In the genomic region with DNA sequence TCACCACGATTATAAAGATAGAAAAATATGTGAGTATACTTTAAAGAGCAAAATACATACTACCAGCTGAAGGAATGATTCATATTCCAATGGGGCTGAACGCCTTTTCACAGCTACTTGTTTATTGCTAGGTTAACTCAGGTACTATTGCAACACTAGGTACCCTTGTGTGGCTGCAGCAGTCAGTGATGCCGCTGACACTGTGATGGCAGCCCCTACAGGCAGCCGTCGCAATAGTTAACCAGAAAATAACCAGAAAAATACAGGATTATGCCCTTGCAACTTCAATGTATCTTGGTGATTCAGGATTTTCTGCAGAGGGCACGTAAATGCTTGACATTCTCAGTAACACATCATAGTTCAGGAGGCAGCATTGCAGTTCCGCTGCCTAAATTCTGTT, we compare ENCODE assay signal across 16 cellular contexts. TPM values are rescaled to one million over a fixed set of nuclear protein-coding genes. Genes with fewer than 3 reads are reported as not detected.
A peak's percentile ranks its signal among the peaks of the same experiment; 100 is the strongest.
DNase-seq lines count a peak whose midpoint lies in the region; ATAC-seq, FAIRE-seq and TF ChIP-seq lines count a peak whose summit lies in the region.
"Had no signal": no experiment of that assay in that cellular context is flagged by ENCODE, and none has a peak within 500 bp of the region (broad histone marks: within the 10 kb centered on the region; RNA-seq: fewer than 3 reads in every experiment).

No MANE protein-coding gene starts in this region.

- H3K9me3 Mint-ChIP-seq in stimulated activated memory B cell treated with anti-CD40 and anti-IgM and Interleukin-4, amounts not matched to agents 10 μg/mL and 1 μg/mL and 100 μg/mL, for 72 hours = no peaks in the 10 kb centered on the region
- H3K9me3 Mint-ChIP-seq: activated naive CD8-positive, alpha-beta T cell treated with anti-CD3 and anti-CD28 coated beads, Interleukin-2, amount 10 ng/mL, durations not matched to agents 7 days and 5 days; CD8-positive, alpha-beta T cell had no signal

- H3K9me3 ChIP-seq in HEK293 (ENCODE audit: control insufficient read depth, insufficient read depth, low read depth, low read length) = no peaks in the 10 kb centered on the region
- H3K9me3 ChIP-seq in GM12878 (replicated peaks; ENCODE audit: control insufficient read depth, insufficient read depth, low read length) = no peaks in the 10 kb centered on the region; the same call in 2 of the 3 replicates
- H3K9me3 ChIP-seq: lower lobe of right lung had no signal

- H3K27ac ChIP-seq in HEK293 (ENCODE audit: extremely low read depth, low read depth, low read length) (no peak overlapping the region), GM12878 (ENCODE audit: control insufficient read depth, insufficient read depth) (no peak overlapping the region)
- H3K27ac ChIP-seq: lower lobe of right lung had no signal

- TF ChIP-seq RAD21 in GM12878 (IDR thresholded peaks at IDR 0.05; ENCODE audit: insufficient read depth, low read depth, low read length) = no peak

- no peak overlapping the region for H3K9ac ChIP-seq in GM12878 (ENCODE audit: control insufficient read depth, insufficient read depth, low read length)

- in situ Hi-C loops in GM12878 (cut with MboI) = no loop called here

- peaks cover 8 to 25% of the 10 kb centered on the region in 2 experiments for H3K27me3 ChIP-seq in GM12878 (replicated peaks in 1 of 2; ENCODE audit: control insufficient read depth in 2 of 2, insufficient read depth in 2 of 2, low read length in 1 of 2)

- no peak overlapping the region for H3K4me3 Mint-ChIP-seq in stimulated activated memory B cell treated with anti-CD40 and anti-IgM and Interleukin-4, amounts not matched to agents 10 μg/mL and 1 μg/mL and 100 μg/mL, for 72 hours

- DNase-seq in D341Med (ENCODE audit: low spot score) (peak; percentile 48), GM12878 (ENCODE audit: low read depth, low spot score) (no peak), left kidney (ENCODE audit: low read depth, low spot score) (peak; percentile 52), NK-92 (lab: John Stamatoyannopoulos, UW; ENCODE audit: unreplicated experiment) (no peak), hippocampal formation (lab: John Stamatoyannopoulos, UW) (no peak)
- no peak for DNase-seq in activated CD4-positive, alpha-beta T cell treated with anti-CD3 and anti-CD28 coated beads, Interleukin-2, amount 50 U/mL, for 4 hours
- DNase-seq: activated CD8-positive, alpha-beta memory T cell treated with anti-CD3 and anti-CD28 coated beads, Interleukin-2, amount 10 ng/mL, durations not matched to agents 7 days and 5 days; activated naive CD8-positive, alpha-beta T cell treated with anti-CD3 and anti-CD28 coated beads, Interleukin-2, amount 10 ng/mL, durations not matched to agents 7 days and 5 days; CD8-positive, alpha-beta T cell; head of caudate nucleus; lower lobe of right lung; stimulated activated CD4-positive, alpha-beta T cell treated with anti-CD3 and anti-CD28 coated beads, Interleukin-2, amount 100 ng/mL, for 48 hours; stimulated activated naive CD8-positive, alpha-beta T cell treated with anti-CD3 and anti-CD28 coated beads, Interleukin-15, Interleukin-2, amounts not matched to agents 100 U/mL and 50 U/mL, for 24 hours had no signal

- RAD21 ChIA-PET in GM12878 (lab: Charles Lee; ENCODE audit: unreplicated experiment) = no interaction called here

- POLR2A ChIA-PET in HEK293 (lab: Yijun Ruan, JAX) = no interaction called here
- POLR2A ChIA-PET in GM12878 (lab: Charles Lee) = no interaction called here

- CTCF ChIA-PET in HEK293 (lab: Yijun Ruan, JAX) (interaction anchor here (0.9 to 1.1 kb wide), 3 partner anchors 22 to 178 kb away, joined by 3 to 6 read pairs (median 4); no protein-coding TSS in a partner anchor), GM12878 (lab: Yijun Ruan, JAX) (interaction anchor here (1.2 kb wide), 1 partner anchor 14 kb away, joined by 3 read pairs; no protein-coding TSS in a partner anchor)

- TF ChIP-seq EP300 in GM12878 (IDR thresholded peaks at IDR 0.05; ENCODE audit: borderline replicate concordance in 1 of 2, control insufficient read depth in 1 of 2, low read depth in 2 of 2, low read length in 2 of 2) = no peak

- H2AFZ ChIP-seq in GM12878 (ENCODE audit: control insufficient read depth, low read depth, low read length) = no peak overlapping the region

- FAIRE-seq in GM12878 (lab: Jason Lieb, UNC) = no peak
- FAIRE-seq: TTC549 had no signal

- intact Hi-C loops in GM12878 (cut with micrococcal nuclease; ENCODE audit: unreplicated experiment) = no loop called here

- no peaks in the 10 kb centered on the region for H3K79me2 ChIP-seq in GM12878 (ENCODE audit: control insufficient read depth, insufficient read depth, low read length)

- peaks cover 51% of the 10 kb centered on the region for H3K27me3 Mint-ChIP-seq in stimulated activated memory B cell treated with anti-CD40 and anti-IgM and Interleukin-4, amounts not matched to agents 10 μg/mL and 1 μg/mL and 100 μg/mL, for 72 hours

- peaks cover 21% of the 10 kb centered on the region for H3K4me1 Mint-ChIP-seq in stimulated activated memory B cell treated with anti-CD40 and anti-IgM and Interleukin-4, amounts not matched to agents 10 μg/mL and 1 μg/mL and 100 μg/mL, for 72 hours

- H3K4me3 ChIP-seq in HEK293 (ENCODE audit: low read depth, low read length) = no peak overlapping the region
- H3K4me3 ChIP-seq in GM12878 = no peak overlapping the region

- peaks cover 7% of the 10 kb centered on the region; the same call in 1 of the 2 replicates for H3K4me1 ChIP-seq in HEK293 (ENCODE audit: control insufficient read depth, insufficient read depth, low read length)
- no peaks in the 10 kb centered on the region for H3K4me1 ChIP-seq in GM12878 (ENCODE audit: control insufficient read depth, insufficient read depth, low read length)

- TF ChIP-seq CTCF in HEK293 (tag by site-specific recombination; IDR thresholded peaks at IDR 0.05) (peak; percentile 28; the same call in 1 of the 2 replicates), GM12878 (IDR thresholded peaks at IDR 0.05 in 2 of 3, conservative IDR thresholded peaks at IDR 0.05 in 1 of 3; ENCODE audit: control insufficient read depth in 2 of 3, extremely low read depth in 1 of 3, insufficient read depth in 1 of 3, low read depth in 3 of 3, low read length in 3 of 3) (peak in 2 of 3 experiments; percentile 0 to 8; a peak in 1 of 6 replicates)

- ATAC-seq in GM12878 = peak; percentile 30; the same call in 1 of the 3 replicates
- ATAC-seq in stimulated activated memory B cell treated with anti-CD40 and anti-IgM and Interleukin-4, amounts not matched to agents 10 μg/mL and 1 μg/mL and 100 μg/mL, for 72 hours = no peak
- ATAC-seq: activated CD8-positive, alpha-beta memory T cell treated with anti-CD3 and anti-CD28 coated beads, Interleukin-2, amount 10 ng/mL, durations not matched to agents 7 days and 5 days; CD8-positive, alpha-beta T cell; lower lobe of right lung; stimulated activated naive CD8-positive, alpha-beta T cell treated with anti-CD3 and anti-CD28 coated beads, Interleukin-15, Interleukin-2, amounts not matched to agents 100 U/mL and 50 U/mL, for 24 hours had no signal

- H3K27ac Mint-ChIP-seq in stimulated activated memory B cell treated with anti-CD40 and anti-IgM and Interleukin-4, amounts not matched to agents 10 μg/mL and 1 μg/mL and 100 μg/mL, for 72 hours = no peak overlapping the region
- H3K27ac Mint-ChIP-seq: activated CD8-positive, alpha-beta memory T cell treated with anti-CD3 and anti-CD28 coated beads, Interleukin-2, amount 10 ng/mL, durations not matched to agents 7 days and 5 days; activated naive CD8-positive, alpha-beta T cell treated with anti-CD3 and anti-CD28 coated beads, Interleukin-2, amount 10 ng/mL, durations not matched to agents 7 days and 5 days; CD8-positive, alpha-beta T cell had no signal

- H4K20me1 ChIP-seq in GM12878 (ENCODE audit: control insufficient read depth, insufficient read depth) = no peaks in the 10 kb centered on the region

- WGBS in GM12878 (ENCODE audit: insufficient coverage, insufficient replicate concordance, low lambda C conversion rate, missing lambda C conversion rate) = 48% methylated on average over 7 of the region's 7 CpGs

- no TSS peak for BruUV-seq in GM12878 (replicated peaks; lab: Mats Ljungman, UMichigan)

- no peak for TF ChIP-seq POLR2A in GM12878 (IDR thresholded peaks at IDR 0.05; ENCODE audit: low read depth, low read length)

- H3K4me2 ChIP-seq in GM12878 (ENCODE audit: control insufficient read depth, insufficient read depth) = no peak overlapping the region

- no peaks in the 10 kb centered on the region for H3K36me3 Mint-ChIP-seq in stimulated activated memory B cell treated with anti-CD40 and anti-IgM and Interleukin-4, amounts not matched to agents 10 μg/mL and 1 μg/mL and 100 μg/mL, for 72 hours
- H3K36me3 Mint-ChIP-seq: activated naive CD8-positive, alpha-beta T cell treated with anti-CD3 and anti-CD28 coated beads, Interleukin-2, amount 10 ng/mL, durations not matched to agents 7 days and 5 days; CD8-positive, alpha-beta T cell had no signal

- SMC1A ChIA-PET in GM12878 (lab: Charles Lee; ENCODE audit: uncharacterized antibody, unreplicated experiment) = interaction anchor here (1.2 to 1.7 kb wide), 2 partner anchors 9 to 128 kb away, joined by 3 to 4 read pairs; no protein-coding TSS in a partner anchor

- no peaks in the 10 kb centered on the region for H3K36me3 ChIP-seq in HEK293 (ENCODE audit: control insufficient read depth in 2 of 2, insufficient read depth in 1 of 2, low read length in 2 of 2)
- H3K36me3 ChIP-seq in GM12878 (ENCODE audit: control insufficient read depth in 2 of 2, insufficient read depth in 2 of 2, low read length in 1 of 2) = no peaks in the 10 kb centered on the region
- H3K36me3 ChIP-seq: lower lobe of right lung had no signal

TF ChIP-seq in GM12878, 131 proteins besides CTCF, POLR2A, EP300 and RAD21 (continues in another document):
- TF ChIP-seq TCF3 (IDR thresholded peaks at IDR 0.05; ENCODE audit: borderline replicate concordance, insufficient read depth, low read depth, low read length) = no peak

RNA-seq across cellular contexts. Expression of gene MARK1, which starts 1.6 kb away (rescaled TPM):
- total RNA-seq in GM12878 (2013; cell fraction: nucleolus; rRNA removed) = 0.08 and 0.20 TPM in 2 replicates
- total RNA-seq in GM12878 (2014; rRNA removed) = not detected in 2 replicates
- 0.05 TPM in 1 of 2 replicates, not detected in the other for total RNA-seq in GM12878 (2014; rRNA removed; fragmentation: Illumina TruSeq; extraction: Trizol)
- 0.10 TPM in 1 of 2 replicates, not detected in the other for total RNA-seq in GM12878 (2021)
- not detected for polyA plus RNA-seq in GM12878 (2011; ENCODE audit: low read depth)
- 0.16 and 0.67 TPM in 2 replicates for polyA plus RNA-seq in GM12878 (2011; rRNA removed)
- 0.04 and 0.05 TPM in 2 replicates for polyA plus RNA-seq in GM12878 (2011; cell fraction: cytosol; rRNA removed)
- 0.13 and 0.18 TPM in 2 replicates for polyA plus RNA-seq in GM12878 (2011; cell fraction: nucleus; rRNA removed)
- polyA plus RNA-seq in GM12878 (2012) = 0.07 and 0.20 TPM in 2 replicates
- polyA plus RNA-seq in GM12878 (2014; fragmentation: Illumina TruSeq; extraction: Trizol) = not detected in 2 replicates
- polyA plus RNA-seq in GM12878 (2014; fragmentation: Nextera tagmentation; extraction: Ambion mirVana) = under 1 TPM in 1 of 2 experiments, not detected in 1; 0.02 TPM
- 0.04 TPM in 1 of 2 replicates, not detected in the other for polyA plus RNA-seq in GM12878 (2014; rRNA removed)
- polyA plus RNA-seq in GM12878 (2016; fragmentation: Nextera tagmentation; extraction: Ambion mirVana) = under 1 TPM in 1 of 2 experiments, not detected in 1; 0.14 TPM
- polyA minus RNA-seq in GM12878 (2011; rRNA and poly(A)+ RNA removed) = 0.07 and 0.15 TPM in 2 replicates
- not detected in 2 replicates for polyA minus RNA-seq in GM12878 (2011; cell fraction: cytosol; rRNA and poly(A)+ RNA removed)
- 0.24 TPM in 1 of 2 replicates, not detected in the other for polyA minus RNA-seq in GM12878 (2011; cell fraction: nucleus; rRNA and poly(A)+ RNA removed)
- total RNA-seq: activated CD8-positive, alpha-beta memory T cell treated with anti-CD3 and anti-CD28 coated beads, Interleukin-2, amount 10 ng/mL, durations not matched to agents 7 days and 5 days; activated naive CD8-positive, alpha-beta T cell treated with anti-CD3 and anti-CD28 coated beads, Interleukin-2, amount 10 ng/mL, durations not matched to agents 7 days and 5 days; CD8-positive, alpha-beta T cell had no signal

Comparison
In these comparisons a context has a peak if more than half of its experiments do, and no peak if none do; other contexts are left out.
1. DNase-seq: peak in D341Med (single experiment) and left kidney (single experiment); none in GM12878 (single experiment), NK-92 (single experiment), activated CD4-positive, alpha-beta T cell treated with anti-CD3 and anti-CD28 coated beads, Interleukin-2, amount 50 U/mL, for 4 hours (0 of 2) and hippocampal formation (0 of 2).